ENCODE assay signal across 8 cellular contexts in genomic region chr1:143698016-143698415, GRCh38.
DNase-seq lines count a peak whose midpoint lies in the region; TF ChIP-seq lines count a peak whose summit lies in the region.

No MANE protein-coding gene starts in this region.

- H3K9me3 Mint-ChIP-seq in type B pancreatic cell, result peaks cover 10% of the 10 kb centered on the region

- CTCF ChIA-PET in PC-9 (lab: Charles Lee), result no interaction called here

- TF ChIP-seq CTCF in fibroblast of villous mesenchyme (IDR thresholded peaks at IDR 0.05; ENCODE audit: insufficient read depth, low read depth, low read length) (peak; percentile 66), type B pancreatic cell (conservative IDR thresholded peaks at IDR 0.05) (peak; percentile 52), PC-9 (conservative IDR thresholded peaks at IDR 0.05) (no peak)

- POLR2A ChIA-PET in PC-9 (lab: Charles Lee; ENCODE audit: unreplicated experiment), result no interaction called here

- no peaks in the 10 kb centered on the region for H3K9me2 ChIP-seq in PC-9 (ENCODE audit: insufficient read depth)

- DNase-seq in stimulated activated CD4-positive, alpha-beta T cell treated with anti-CD3 and anti-CD28 coated beads, Interleukin-1b, Interleukin-23, amount 100 ng/mL, for 48 hours, result peak; percentile 30
- no peak for DNase-seq in stimulated activated CD4-positive, alpha-beta T cell treated with anti-CD3 and anti-CD28 coated beads, Interleukin-4, amount 100 ng/mL, for 24 hours
- peak; percentile 77 for DNase-seq in RPMI8226
- DNase-seq in fibroblast of villous mesenchyme (ENCODE audit: low read depth), result peak; percentile 8
- no peak for DNase-seq in type B pancreatic cell (ENCODE audit: extremely low spot score, unreplicated experiment)
- no peak for DNase-seq in NCI-H82 (lab: John Stamatoyannopoulos, UW)
- DNase-seq in foreskin melanocyte, result no peak
- DNase-seq in PC-9, result no peak

- H3K79me2 ChIP-seq in PC-9 (ENCODE audit: low read depth), result no peaks in the 10 kb centered on the region

- H3K9me3 ChIP-seq in PC-9 (ENCODE audit: insufficient read depth, low read depth), result no peaks in the 10 kb centered on the region

- H2AFZ ChIP-seq in PC-9, result no peak overlapping the region

- no peaks in the 10 kb centered on the region for H3K36me3 ChIP-seq in PC-9 (ENCODE audit: low read depth)

- H3K27me3 ChIP-seq in PC-9 (ENCODE audit: insufficient read depth, low read depth), result no peaks in the 10 kb centered on the region

- no peaks in the 10 kb centered on the region for H3K4me1 Mint-ChIP-seq in type B pancreatic cell (ENCODE audit: unreplicated experiment)

- H3K27ac ChIP-seq in PC-9, result no peak overlapping the region

- H3K4me3 Mint-ChIP-seq in type B pancreatic cell, result no peak overlapping the region

- no peak overlapping the region for H3K27ac Mint-ChIP-seq in type B pancreatic cell

- no peaks in the 10 kb centered on the region for H3K4me1 ChIP-seq in PC-9 (replicated peaks; ENCODE audit: insufficient read depth)

- H3K36me3 Mint-ChIP-seq in type B pancreatic cell, result no peaks in the 10 kb centered on the region

- no peaks in the 10 kb centered on the region for H4K20me1 ChIP-seq in PC-9 (ENCODE audit: insufficient read depth)

- H3K4me3 ChIP-seq in fibroblast of villous mesenchyme (ENCODE audit: low read depth, low read length) (no peak overlapping the region), PC-9 (no peak overlapping the region)

- no TSS peak for BruUV-seq in PC-9 (replicated peaks; lab: Mats Ljungman, UMichigan)

- no peaks in the 10 kb centered on the region for H3F3A ChIP-seq in PC-9 (ENCODE audit: insufficient read depth, low read depth)

- peaks cover 6% of the 10 kb centered on the region for H3K27me3 Mint-ChIP-seq in type B pancreatic cell

- intact Hi-C loops in PC-9 (cut with micrococcal nuclease; ENCODE audit: unreplicated experiment), result no loop called here

- no peak overlapping the region for H3K4me2 ChIP-seq in PC-9

Comparison
In these comparisons a context has a peak if more than half of its experiments do, and no peak if none do; other contexts are left out.
1. DNase-seq: peak in stimulated activated CD4-positive, alpha-beta T cell treated with anti-CD3 and anti-CD28 coated beads, Interleukin-1b, Interleukin-23, amount 100 ng/mL, for 48 hours (single experiment), RPMI8226 (single experiment) and fibroblast of villous mesenchyme (single experiment); none in stimulated activated CD4-positive, alpha-beta T cell treated with anti-CD3 and anti-CD28 coated beads, Interleukin-4, amount 100 ng/mL, for 24 hours (single experiment), type B pancreatic cell (single experiment), NCI-H82 (single experiment), foreskin melanocyte (single experiment) and PC-9 (0 of 2).